Comparison of ENCODE assay signal across 8 cellular contexts in genomic region chr13:113450861-113451620, GRCh38. TPM values are rescaled to one million over a fixed set of nuclear protein-coding genes. Genes with fewer than 3 reads are reported as not detected.
DNase-seq lines count a peak whose midpoint lies in the region; ATAC-seq and TF ChIP-seq lines count a peak whose summit lies in the region.
"Not testable (repeated sequence)": the region's sequence is repeated elsewhere in the genome, so short reads cannot be mapped to it uniquely, and the experiment has no call there.

No MANE protein-coding gene starts in this region.

- not testable (repeated sequence) for H3K9me3 ChIP-seq in HCT116 (ENCODE audit: control insufficient read depth in 1 of 2, insufficient read depth in 1 of 2, low read depth in 1 of 2, low read length in 2 of 2); SJCRH30 (replicated peaks); body of pancreas; mucosa of descending colon

- POLR2A ChIA-PET in HCT116 (lab: Charles Lee), result not testable (repeated sequence)

- H3K4me2 ChIP-seq in HCT116 (ENCODE audit: low read length), result 0 out of 2 replicates have a peak overlapping the region, but pooled peaks have one; percentile 19

- not testable (repeated sequence) for ATAC-seq in HCT116, body of pancreas, foreskin keratinocyte, mucosa of descending colon

- not testable (repeated sequence) for H2AFZ ChIP-seq in HCT116 (ENCODE audit: low read depth, low read length, poor library complexity, severe bottlenecking)

- H3K4me1 ChIP-seq in HCT116 (ENCODE audit: control insufficient read depth in 1 of 2, insufficient read depth in 2 of 2, low read length in 2 of 2) (peaks cover 9 to 24% of the 10 kb centered on the region in 2 experiments), body of pancreas (peaks cover 27% of the 10 kb centered on the region)
- H3K4me1 ChIP-seq in SJCRH30; foreskin keratinocyte; mucosa of descending colon (ENCODE audit: low read depth): not testable (repeated sequence)

- H3K9ac ChIP-seq in HCT116 (ENCODE audit: low read length), result not testable (repeated sequence)

- TF ChIP-seq CTCF in HCT116 (IDR thresholded peaks at IDR 0.05 in 2 of 3, conservative IDR thresholded peaks at IDR 0.05 in 1 of 3; ENCODE audit: borderline replicate concordance in 1 of 3, insufficient read depth in 1 of 3, low read depth in 2 of 3, low read length in 2 of 3), result peak in 2 of 3 experiments; percentile 34 to 38; a peak in 3 of 6 replicates
- peak in 6 of 7 experiments; percentile 17 to 70 (median 54) for TF ChIP-seq CTCF in body of pancreas (IDR thresholded peaks at IDR 0.05)
- TF ChIP-seq CTCF in foreskin keratinocyte (conservative IDR thresholded peaks at IDR 0.05), result peak; percentile 23
- TF ChIP-seq CTCF in mucosa of descending colon (IDR thresholded peaks at IDR 0.05), result not testable (repeated sequence)

- WGBS in body of pancreas, 2 donors, result 34 to 51% methylated on average over 15 to 18 of the region's 19 CpGs

- RAD21 ChIA-PET in HCT116 (lab: Charles Lee; ENCODE audit: low non-redundant PET in 1 of 2, low total read pairs in 2 of 2, uncharacterized antibody in 2 of 2, unreplicated experiment in 2 of 2), result interaction anchor here in 1 of 2 experiments (1.0 kb wide), 1 partner anchor 239 kb away, joined by 3 read pairs; no protein-coding TSS in a partner anchor

- TF ChIP-seq POLR2A in HCT116 (IDR thresholded peaks at IDR 0.05; ENCODE audit: borderline replicate concordance, extremely low read depth, insufficient read depth, insufficient read length); body of pancreas (IDR thresholded peaks at IDR 0.05): not testable (repeated sequence)

- TF ChIP-seq RAD21 in HCT116 (IDR thresholded peaks at IDR 0.05; ENCODE audit: low read depth), result not testable (repeated sequence)

- not testable (repeated sequence) for H3K9me2 ChIP-seq in HCT116 (ENCODE audit: insufficient read depth)

- H3K27me3 ChIP-seq in HCT116 (ENCODE audit: insufficient read depth, low read length); SJCRH30; body of pancreas; foreskin keratinocyte: not testable (repeated sequence)

- not testable (repeated sequence) for H3K4me3 ChIP-seq in HCT116 (replicated peaks in 1 of 2; ENCODE audit: low read depth in 1 of 2, low read length in 2 of 2); SJCRH30; body of pancreas; mucosa of descending colon

- DNase-seq in COLO668 (lab: John Stamatoyannopoulos, UW; ENCODE audit: unreplicated experiment), result peak; percentile 46
- DNase-seq in HCT116 (ENCODE audit: low read depth, low spot score), result peak; percentile 29
- DNase-seq in NCI-H2227 (lab: John Stamatoyannopoulos, UW; ENCODE audit: unreplicated experiment), result peak; percentile 52
- peak; percentile 42 to 47 for DNase-seq in SJCRH30
- DNase-seq in body of pancreas, result peak; percentile 70 to 79 (median 74)
- not testable (repeated sequence) for DNase-seq in foreskin keratinocyte
- peak; percentile 61 to 76 (median 70) for DNase-seq in mucosa of descending colon
- DNase-seq in superior temporal gyrus (ENCODE audit: extremely low spot score), result peak; percentile 60

- intact Hi-C loops in HCT116 (cut with micrococcal nuclease); body of pancreas (cut with DNase I); mucosa of descending colon (cut with DNase I, micrococcal nuclease): not testable (repeated sequence)

- H3K27ac ChIP-seq in HCT116 (ENCODE audit: low read depth, low read length); SJCRH30; body of pancreas; foreskin keratinocyte: not testable (repeated sequence)

- H3K36me3 ChIP-seq in HCT116 (ENCODE audit: control insufficient read depth in 1 of 2, insufficient read depth in 2 of 2, low read length in 2 of 2); SJCRH30; body of pancreas (replicated peaks in 1 of 2; ENCODE audit: insufficient read depth in 1 of 2, low read depth in 2 of 2); mucosa of descending colon (ENCODE audit: low read depth): not testable (repeated sequence)

- CTCF ChIA-PET in HCT116 (lab: Charles Lee), result interaction anchor here (0.9 to 1.3 kb wide), 6 partner anchors 14 to 508 kb away, joined by 3 to 9 read pairs (median 4); partner anchors contain the start of genes CUL4A and PCID2

- H3K79me2 ChIP-seq in HCT116 (ENCODE audit: insufficient read depth, low read length), result not testable (repeated sequence)

- H4K20me1 ChIP-seq in HCT116 (ENCODE audit: insufficient read depth), result not testable (repeated sequence)

- BruUV-seq in HCT116 (replicated peaks; lab: Mats Ljungman, UMichigan), result not testable (repeated sequence)

RNA-seq across cellular contexts. Expression of gene ADPRHL1, which starts 2.2 kb away (rescaled TPM):
- total RNA-seq in HCT116 (2021; ENCODE audit: unreplicated experiment) (12.6 TPM), body of pancreas (10 to 100 TPM in 1 of 2 donors, 1 to 10 TPM in 1; 6.0 to 15.8 TPM), foreskin keratinocyte (0.74 and 1.0 TPM in 2 replicates), mucosa of descending colon (1 to 10 TPM; 5.1 to 9.2 (median 7.1) TPM)
- polyA plus RNA-seq in HCT116 (2012), result 11.4 and 11.8 TPM in 2 replicates
- 1.9 and 2.2 TPM in 2 replicates for total RNA-seq in SJCRH30 (2014; rRNA removed; shearing (Covaris generic))
- 0.52 and 0.72 TPM in 2 replicates for polyA plus RNA-seq in foreskin keratinocyte

RNA-seq across cellular contexts. Expression of gene DCUN1D2, which starts 39.5 kb away (rescaled TPM):
- 25.4 TPM for total RNA-seq in HCT116 (2021; ENCODE audit: unreplicated experiment)
- 9.2 and 11.2 TPM in 2 replicates for polyA plus RNA-seq in HCT116 (2012)
- total RNA-seq in SJCRH30 (2014; rRNA removed; shearing (Covaris generic)), result 21.4 and 25.9 TPM in 2 replicates
- 10 to 100 TPM; 12.2 to 14.5 TPM for total RNA-seq in body of pancreas
- total RNA-seq in foreskin keratinocyte, result 5.4 and 6.4 TPM in 2 replicates
- 3.8 and 4.0 TPM in 2 replicates for polyA plus RNA-seq in foreskin keratinocyte
- 10 to 100 TPM; 17.7 to 32.4 (median 22.6) TPM for total RNA-seq in mucosa of descending colon
